1 cellular context compared by ENCODE assay signal in genomic region chr11:130002846-130003716, GRCh38.
TF ChIP-seq lines count a peak whose summit lies in the region.

No MANE protein-coding gene starts in this region.

TF ChIP-seq in HepG2, 621 proteins besides CTCF, POLR2A, EP300 and RAD21 (continued from another document and continues in another):
- no peak for TF ChIP-seq IRX3 (CRISPR knock-in tag; IDR thresholded peaks at IDR 0.05; ENCODE audit: borderline replicate concordance, low read depth)
- no peak for TF ChIP-seq ZNF207 (IDR thresholded peaks at IDR 0.05; ENCODE audit: borderline replicate concordance)
- TF ChIP-seq MZF1 (CRISPR knock-in tag; IDR thresholded peaks at IDR 0.05; ENCODE audit: borderline replicate concordance) = no peak
- peak; percentile 35; the same call in 1 of the 2 replicates for TF ChIP-seq FOXA3 (CRISPR knock-in tag; IDR thresholded peaks at IDR 0.05)
- TF ChIP-seq ZNF333 (CRISPR knock-in tag; IDR thresholded peaks at IDR 0.05; ENCODE audit: borderline replicate concordance) = peak; percentile 75; the same call in 1 of the 2 replicates
- peak; percentile 36; the same call in 1 of the 2 replicates for TF ChIP-seq RERE (CRISPR knock-in tag; IDR thresholded peaks at IDR 0.05; ENCODE audit: low read depth)
- TF ChIP-seq, protein P1, sequence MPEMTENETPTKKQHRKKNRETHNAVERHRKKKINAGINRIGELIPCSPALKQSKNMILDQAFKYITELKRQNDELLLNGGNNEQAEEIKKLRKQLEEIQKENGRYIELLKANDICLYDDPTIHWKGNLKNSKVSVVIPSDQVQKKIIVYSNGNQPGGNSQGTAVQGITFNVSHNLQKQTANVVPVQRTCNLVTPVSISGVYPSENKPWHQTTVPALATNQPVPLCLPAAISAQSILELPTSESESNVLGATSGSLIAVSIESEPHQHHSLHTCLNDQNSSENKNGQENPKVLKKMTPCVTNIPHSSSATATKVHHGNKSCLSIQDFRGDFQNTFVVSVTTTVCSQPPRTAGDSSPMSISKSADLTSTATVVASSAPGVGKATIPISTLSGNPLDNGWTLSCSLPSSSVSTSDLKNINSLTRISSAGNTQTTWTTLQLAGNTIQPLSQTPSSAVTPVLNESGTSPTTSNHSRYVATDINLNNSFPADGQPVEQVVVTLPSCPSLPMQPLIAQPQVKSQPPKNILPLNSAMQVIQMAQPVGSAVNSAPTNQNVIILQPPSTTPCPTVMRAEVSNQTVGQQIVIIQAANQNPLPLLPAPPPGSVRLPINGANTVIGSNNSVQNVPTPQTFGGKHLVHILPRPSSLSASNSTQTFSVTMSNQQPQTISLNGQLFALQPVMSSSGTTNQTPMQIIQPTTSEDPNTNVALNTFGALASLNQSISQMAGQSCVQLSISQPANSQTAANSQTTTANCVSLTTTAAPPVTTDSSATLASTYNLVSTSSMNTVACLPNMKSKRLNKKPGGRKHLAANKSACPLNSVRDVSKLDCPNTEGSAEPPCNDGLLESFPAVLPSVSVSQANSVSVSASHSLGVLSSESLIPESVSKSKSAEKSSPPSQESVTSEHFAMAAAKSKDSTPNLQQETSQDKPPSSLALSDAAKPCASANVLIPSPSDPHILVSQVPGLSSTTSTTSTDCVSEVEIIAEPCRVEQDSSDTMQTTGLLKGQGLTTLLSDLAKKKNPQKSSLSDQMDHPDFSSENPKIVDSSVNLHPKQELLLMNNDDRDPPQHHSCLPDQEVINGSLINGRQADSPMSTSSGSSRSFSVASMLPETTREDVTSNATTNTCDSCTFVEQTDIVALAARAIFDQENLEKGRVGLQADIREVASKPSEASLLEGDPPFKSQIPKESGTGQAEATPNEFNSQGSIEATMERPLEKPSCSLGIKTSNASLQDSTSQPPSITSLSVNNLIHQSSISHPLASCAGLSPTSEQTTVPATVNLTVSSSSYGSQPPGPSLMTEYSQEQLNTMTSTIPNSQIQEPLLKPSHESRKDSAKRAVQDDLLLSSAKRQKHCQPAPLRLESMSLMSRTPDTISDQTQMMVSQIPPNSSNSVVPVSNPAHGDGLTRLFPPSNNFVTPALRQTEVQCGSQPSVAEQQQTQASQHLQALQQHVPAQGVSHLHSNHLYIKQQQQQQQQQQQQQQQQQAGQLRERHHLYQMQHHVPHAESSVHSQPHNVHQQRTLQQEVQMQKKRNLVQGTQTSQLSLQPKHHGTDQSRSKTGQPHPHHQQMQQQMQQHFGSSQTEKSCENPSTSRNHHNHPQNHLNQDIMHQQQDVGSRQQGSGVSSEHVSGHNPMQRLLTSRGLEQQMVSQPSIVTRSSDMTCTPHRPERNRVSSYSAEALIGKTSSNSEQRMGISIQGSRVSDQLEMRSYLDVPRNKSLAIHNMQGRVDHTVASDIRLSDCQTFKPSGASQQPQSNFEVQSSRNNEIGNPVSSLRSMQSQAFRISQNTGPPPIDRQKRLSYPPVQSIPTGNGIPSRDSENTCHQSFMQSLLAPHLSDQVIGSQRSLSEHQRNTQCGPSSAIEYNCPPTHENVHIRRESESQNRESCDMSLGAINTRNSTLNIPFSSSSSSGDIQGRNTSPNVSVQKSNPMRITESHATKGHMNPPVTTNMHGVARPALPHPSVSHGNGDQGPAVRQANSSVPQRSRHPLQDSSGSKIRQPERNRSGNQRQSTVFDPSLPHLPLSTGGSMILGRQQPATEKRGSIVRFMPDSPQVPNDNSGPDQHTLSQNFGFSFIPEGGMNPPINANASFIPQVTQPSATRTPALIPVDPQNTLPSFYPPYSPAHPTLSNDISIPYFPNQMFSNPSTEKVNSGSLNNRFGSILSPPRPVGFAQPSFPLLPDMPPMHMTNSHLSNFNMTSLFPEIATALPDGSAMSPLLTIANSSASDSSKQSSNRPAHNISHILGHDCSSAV (CRISPR knock-in tag; IDR thresholded peaks at IDR 0.05; ENCODE audit: borderline replicate concordance) = 0 out of 2 replicates have a peak, but pooled peaks have one; percentile 53
- no peak for TF ChIP-seq JUN (CRISPR knock-in tag; IDR thresholded peaks at IDR 0.05)
- TF ChIP-seq ZNF7 (CRISPR knock-in tag; IDR thresholded peaks at IDR 0.05) = peak; percentile 57; the same call in 1 of the 2 replicates
- TF ChIP-seq, protein P2, sequence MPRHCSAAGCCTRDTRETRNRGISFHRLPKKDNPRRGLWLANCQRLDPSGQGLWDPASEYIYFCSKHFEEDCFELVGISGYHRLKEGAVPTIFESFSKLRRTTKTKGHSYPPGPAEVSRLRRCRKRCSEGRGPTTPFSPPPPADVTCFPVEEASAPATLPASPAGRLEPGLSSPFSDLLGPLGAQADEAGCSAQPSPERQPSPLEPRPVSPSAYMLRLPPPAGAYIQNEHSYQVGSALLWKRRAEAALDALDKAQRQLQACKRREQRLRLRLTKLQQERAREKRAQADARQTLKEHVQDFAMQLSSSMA (CRISPR knock-in tag; IDR thresholded peaks at IDR 0.05) = no peak
- peak; percentile 62; the same call in 1 of the 2 replicates for TF ChIP-seq ZFP91 (CRISPR knock-in tag; IDR thresholded peaks at IDR 0.05; ENCODE audit: borderline replicate concordance)
- no peak for TF ChIP-seq NCOR1 (IDR thresholded peaks at IDR 0.05; ENCODE audit: borderline replicate concordance, low read length)
- TF ChIP-seq, protein P3, sequence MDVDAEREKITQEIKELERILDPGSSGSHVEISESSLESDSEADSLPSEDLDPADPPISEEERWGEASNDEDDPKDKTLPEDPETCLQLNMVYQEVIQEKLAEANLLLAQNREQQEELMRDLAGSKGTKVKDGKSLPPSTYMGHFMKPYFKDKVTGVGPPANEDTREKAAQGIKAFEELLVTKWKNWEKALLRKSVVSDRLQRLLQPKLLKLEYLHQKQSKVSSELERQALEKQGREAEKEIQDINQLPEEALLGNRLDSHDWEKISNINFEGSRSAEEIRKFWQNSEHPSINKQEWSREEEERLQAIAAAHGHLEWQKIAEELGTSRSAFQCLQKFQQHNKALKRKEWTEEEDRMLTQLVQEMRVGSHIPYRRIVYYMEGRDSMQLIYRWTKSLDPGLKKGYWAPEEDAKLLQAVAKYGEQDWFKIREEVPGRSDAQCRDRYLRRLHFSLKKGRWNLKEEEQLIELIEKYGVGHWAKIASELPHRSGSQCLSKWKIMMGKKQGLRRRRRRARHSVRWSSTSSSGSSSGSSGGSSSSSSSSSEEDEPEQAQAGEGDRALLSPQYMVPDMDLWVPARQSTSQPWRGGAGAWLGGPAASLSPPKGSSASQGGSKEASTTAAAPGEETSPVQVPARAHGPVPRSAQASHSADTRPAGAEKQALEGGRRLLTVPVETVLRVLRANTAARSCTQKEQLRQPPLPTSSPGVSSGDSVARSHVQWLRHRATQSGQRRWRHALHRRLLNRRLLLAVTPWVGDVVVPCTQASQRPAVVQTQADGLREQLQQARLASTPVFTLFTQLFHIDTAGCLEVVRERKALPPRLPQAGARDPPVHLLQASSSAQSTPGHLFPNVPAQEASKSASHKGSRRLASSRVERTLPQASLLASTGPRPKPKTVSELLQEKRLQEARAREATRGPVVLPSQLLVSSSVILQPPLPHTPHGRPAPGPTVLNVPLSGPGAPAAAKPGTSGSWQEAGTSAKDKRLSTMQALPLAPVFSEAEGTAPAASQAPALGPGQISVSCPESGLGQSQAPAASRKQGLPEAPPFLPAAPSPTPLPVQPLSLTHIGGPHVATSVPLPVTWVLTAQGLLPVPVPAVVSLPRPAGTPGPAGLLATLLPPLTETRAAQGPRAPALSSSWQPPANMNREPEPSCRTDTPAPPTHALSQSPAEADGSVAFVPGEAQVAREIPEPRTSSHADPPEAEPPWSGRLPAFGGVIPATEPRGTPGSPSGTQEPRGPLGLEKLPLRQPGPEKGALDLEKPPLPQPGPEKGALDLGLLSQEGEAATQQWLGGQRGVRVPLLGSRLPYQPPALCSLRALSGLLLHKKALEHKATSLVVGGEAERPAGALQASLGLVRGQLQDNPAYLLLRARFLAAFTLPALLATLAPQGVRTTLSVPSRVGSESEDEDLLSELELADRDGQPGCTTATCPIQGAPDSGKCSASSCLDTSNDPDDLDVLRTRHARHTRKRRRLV (CRISPR knock-in tag; IDR thresholded peaks at IDR 0.05) = peak; percentile 84
- TF ChIP-seq MTA1 (CRISPR knock-in tag; IDR thresholded peaks at IDR 0.05; ENCODE audit: borderline replicate concordance) = peak; percentile 55; the same call in 1 of the 2 replicates
- TF ChIP-seq SRSF1 (optimal IDR thresholded peaks at IDR 0.05; ENCODE audit: low read depth, low read length) = peak; percentile 62
- no peak for TF ChIP-seq ZSCAN25 (CRISPR knock-in tag; IDR thresholded peaks at IDR 0.05)
- TF ChIP-seq, protein P4, sequence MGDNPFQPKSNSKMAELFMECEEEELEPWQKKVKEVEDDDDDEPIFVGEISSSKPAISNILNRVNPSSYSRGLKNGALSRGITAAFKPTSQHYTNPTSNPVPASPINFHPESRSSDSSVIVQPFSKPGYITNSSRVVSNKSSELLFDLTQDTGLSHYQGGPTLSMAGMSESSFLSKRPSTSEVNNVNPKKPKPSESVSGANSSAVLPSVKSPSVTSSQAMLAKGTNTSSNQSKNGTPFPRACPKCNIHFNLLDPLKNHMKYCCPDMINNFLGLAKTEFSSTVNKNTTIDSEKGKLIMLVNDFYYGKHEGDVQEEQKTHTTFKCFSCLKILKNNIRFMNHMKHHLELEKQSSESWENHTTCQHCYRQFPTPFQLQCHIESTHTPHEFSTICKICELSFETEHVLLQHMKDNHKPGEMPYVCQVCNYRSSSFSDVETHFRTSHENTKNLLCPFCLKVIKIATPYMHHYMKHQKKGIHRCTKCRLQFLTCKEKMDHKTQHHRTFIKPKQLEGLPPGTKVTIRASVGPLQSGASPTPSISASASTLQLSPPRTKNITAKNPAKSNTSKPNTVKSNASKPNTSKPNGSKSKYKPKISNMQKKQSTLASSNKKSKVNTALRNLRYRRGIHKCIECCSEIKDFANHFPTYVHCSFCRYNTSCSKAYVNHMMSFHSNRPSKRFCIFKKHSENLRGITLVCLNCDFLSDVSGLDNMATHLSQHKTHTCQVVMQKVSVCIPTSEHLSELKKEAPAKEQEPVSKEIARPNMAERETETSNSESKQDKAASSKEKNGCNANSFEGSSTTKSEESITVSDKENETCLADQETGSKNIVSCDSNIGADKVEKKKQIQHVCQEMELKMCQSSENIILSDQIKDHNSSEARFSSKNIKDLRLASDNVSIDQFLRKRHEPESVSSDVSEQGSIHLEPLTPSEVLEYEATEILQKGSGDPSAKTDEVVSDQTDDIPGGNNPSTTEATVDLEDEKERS (CRISPR knock-in tag; IDR thresholded peaks at IDR 0.05) = no peak
- TF ChIP-seq, protein P5, sequence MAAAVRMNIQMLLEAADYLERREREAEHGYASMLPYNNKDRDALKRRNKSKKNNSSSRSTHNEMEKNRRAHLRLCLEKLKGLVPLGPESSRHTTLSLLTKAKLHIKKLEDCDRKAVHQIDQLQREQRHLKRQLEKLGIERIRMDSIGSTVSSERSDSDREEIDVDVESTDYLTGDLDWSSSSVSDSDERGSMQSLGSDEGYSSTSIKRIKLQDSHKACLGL (CRISPR knock-in tag; IDR thresholded peaks at IDR 0.05) = peak; percentile 76
- peak; percentile 68 for TF ChIP-seq ZNF331 (CRISPR knock-in tag; IDR thresholded peaks at IDR 0.05)
- TF ChIP-seq ZBTB2 (CRISPR knock-in tag; IDR thresholded peaks at IDR 0.05; ENCODE audit: low read depth) = peak; percentile 91
- TF ChIP-seq MTF1 (CRISPR knock-in tag; IDR thresholded peaks at IDR 0.05) = peak; percentile 52
- no peak for TF ChIP-seq ZNF343 (CRISPR knock-in tag; IDR thresholded peaks at IDR 0.05)
- TF ChIP-seq NBN (conservative IDR thresholded peaks at IDR 0.05) = no peak
- no peak for TF ChIP-seq PTBP1 (IDR thresholded peaks at IDR 0.05; ENCODE audit: low read depth, low read length, poor library complexity, severe bottlenecking)
- peak; percentile 3; the same call in 1 of the 2 replicates for TF ChIP-seq ZNF614 (CRISPR knock-in tag; IDR thresholded peaks at IDR 0.05; ENCODE audit: borderline replicate concordance)
